In the genomic region with DNA sequence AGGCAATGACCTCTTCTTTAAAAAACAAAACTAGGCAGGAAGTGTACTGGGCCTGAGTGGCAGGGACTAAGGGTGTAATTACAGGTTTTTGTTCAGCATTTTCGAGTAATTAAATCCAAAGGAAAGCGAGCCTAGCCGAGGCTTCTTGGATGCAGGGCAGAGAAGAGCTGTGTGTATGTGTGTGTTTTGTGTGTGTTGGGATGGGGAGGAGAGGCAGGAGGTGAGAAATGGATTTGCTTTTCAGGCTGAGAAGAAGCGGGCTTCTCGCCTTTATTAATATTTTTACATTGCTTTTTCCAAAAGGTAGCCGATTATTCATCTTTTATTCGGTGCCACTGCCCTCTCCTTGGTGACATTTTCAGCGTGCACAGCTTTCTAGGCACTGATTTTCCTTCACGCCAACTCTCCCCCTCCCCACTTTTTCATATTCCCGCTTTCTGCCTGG, we compare ENCODE assay signal across 8 cellular contexts. TPM values are rescaled to one million over a fixed set of nuclear protein-coding genes. Genes with fewer than 3 reads are reported as not detected.
DNase-seq lines count a peak whose midpoint lies in the region; ATAC-seq and TF ChIP-seq lines count a peak whose summit lies in the region.

No MANE protein-coding gene starts in this region.

- H3K36me3 ChIP-seq in right atrium auricular region (no peaks in the 10 kb centered on the region), mesendoderm (ENCODE audit: control insufficient read depth, insufficient read depth, low read length) (no peaks in the 10 kb centered on the region), vagina (no peaks in the 10 kb centered on the region)

- H3K27ac Mint-ChIP-seq in activated T-helper 17 cell treated with anti-CD3 and anti-CD28 coated beads, Interleukin-2, amount 50 U/mL, for 72 hours = peak overlapping the region; percentile 80

- no peaks in the 10 kb centered on the region for H3K79me1 ChIP-seq in mesendoderm (ENCODE audit: low read length)

- H3K4me3 ChIP-seq in right atrium auricular region (no peak overlapping the region), mesendoderm (ENCODE audit: low read length) (no peak overlapping the region), vagina (no peak overlapping the region)

- H3K9me3 Mint-ChIP-seq in activated T-helper 17 cell treated with anti-CD3 and anti-CD28 coated beads, Interleukin-2, amount 50 U/mL, for 72 hours = no peaks in the 10 kb centered on the region

- H4K5ac ChIP-seq in mesendoderm (ENCODE audit: low read length) = peak overlapping the region; percentile 50

- H3K9me3 ChIP-seq in right atrium auricular region = no peaks in the 10 kb centered on the region
- H3K9me3 ChIP-seq in vagina = no peaks in the 10 kb centered on the region

- H3K36me3 Mint-ChIP-seq in activated T-helper 17 cell treated with anti-CD3 and anti-CD28 coated beads, Interleukin-2, amount 50 U/mL, for 72 hours (ENCODE audit: low read depth) = no peaks in the 10 kb centered on the region

- H3K9ac ChIP-seq in mesendoderm (ENCODE audit: low read length) = peak overlapping the region; percentile 14

- intact Hi-C loops in left ventricle myocardium superior (cut with micrococcal nuclease) (no loop called here), vagina (cut with DNase I) (no loop called here)

- H2BK5ac ChIP-seq in mesendoderm (ENCODE audit: low read length) = no peak overlapping the region

- no peak overlapping the region for H2BK120ac ChIP-seq in mesendoderm (ENCODE audit: low read depth, low read length)

- no peak for TF ChIP-seq POLR2A in vagina (IDR thresholded peaks at IDR 0.05)

- TF ChIP-seq CTCF in right atrium auricular region (IDR thresholded peaks at IDR 0.05) (no peak), vagina (IDR thresholded peaks at IDR 0.05) (no peak)

- no peaks in the 10 kb centered on the region for H3K27me3 Mint-ChIP-seq in activated T-helper 17 cell treated with anti-CD3 and anti-CD28 coated beads, Interleukin-2, amount 50 U/mL, for 72 hours

- no peak for DNase-seq in right atrium auricular region (ENCODE audit: low spot score)
- no peak for DNase-seq in left ventricle myocardium superior
- DNase-seq in mesendoderm = no peak
- DNase-seq in vagina (ENCODE audit: extremely low spot score in 2 of 2) = no peak
- DNase-seq in dedifferentiated amniotic fluid mesenchymal stem cell (ENCODE audit: extremely low spot score) = no peak
- no peak for DNase-seq in A172 (ENCODE audit: low spot score)

- H3K79me2 ChIP-seq in mesendoderm (ENCODE audit: control insufficient read depth, insufficient read depth, low read length) = no peaks in the 10 kb centered on the region

- H3K18ac ChIP-seq in mesendoderm (ENCODE audit: low read length) = peak overlapping the region; percentile 76

- no CpG with 5 or more reads among the region's 10 CpGs for WGBS in mesendoderm (ENCODE audit: extremely low coverage, insufficient coverage, low lambda C conversion rate)

- peak overlapping the region; percentile 81 for H3K4me3 Mint-ChIP-seq in activated T-helper 17 cell treated with anti-CD3 and anti-CD28 coated beads, Interleukin-2, amount 50 U/mL, for 72 hours

- H2AK5ac ChIP-seq in mesendoderm (ENCODE audit: low read length) = no peak overlapping the region

- H3K4ac ChIP-seq in mesendoderm (ENCODE audit: low read depth, low read length) = no peak overlapping the region

- H3K4me1 Mint-ChIP-seq in activated T-helper 17 cell treated with anti-CD3 and anti-CD28 coated beads, Interleukin-2, amount 50 U/mL, for 72 hours = peaks cover 54% of the 10 kb centered on the region

- ATAC-seq in left ventricle myocardium superior (no peak), HG03196 (IDR thresholded peaks at IDR 0.05; ENCODE audit: unreplicated experiment) (no peak)
- ATAC-seq in activated T-helper 17 cell treated with anti-CD3 and anti-CD28 coated beads, Interleukin-2, amount 50 U/mL, for 72 hours (replicated peaks) = no peak

- H3K27ac ChIP-seq in right atrium auricular region (peak overlapping the region; percentile 91 to 98), mesendoderm (ENCODE audit: low read depth, low read length) (no peak overlapping the region), vagina (peak overlapping the region; percentile 98)

- no peak overlapping the region for H3K23ac ChIP-seq in mesendoderm (ENCODE audit: low read length)

- H3K27me3 ChIP-seq in right atrium auricular region (no peaks in the 10 kb centered on the region), mesendoderm (ENCODE audit: insufficient read depth, low read length, poor library complexity) (no peaks in the 10 kb centered on the region), vagina (no peaks in the 10 kb centered on the region)

- no peak overlapping the region for H3K4me2 ChIP-seq in mesendoderm (ENCODE audit: low read length)

- peaks cover 0 to 82% of the 10 kb centered on the region in 2 donors for H3K4me1 ChIP-seq in right atrium auricular region
- H3K4me1 ChIP-seq in mesendoderm (ENCODE audit: control insufficient read depth, low read depth, low read length) = peaks cover 16% of the 10 kb centered on the region
- H3K4me1 ChIP-seq in vagina = peaks cover 88% of the 10 kb centered on the region

- peak overlapping the region; percentile 78 for H3K56ac ChIP-seq in mesendoderm (ENCODE audit: low read length)

- H4K8ac ChIP-seq in mesendoderm (ENCODE audit: low read depth, low read length) = no peak overlapping the region

- no peak overlapping the region for H2BK15ac ChIP-seq in mesendoderm (replicated peaks; ENCODE audit: low read depth)

RNA-seq across cellular contexts. Expression of a gene that starts 8.9 kb away (rescaled TPM):
- total RNA-seq in right atrium auricular region (10 to 100 TPM; 42.0 to 51.1 TPM), left ventricle myocardium superior (42.8 TPM), vagina (51.1 TPM)
- 10 to 100 TPM; 14.2 to 25.5 TPM for total RNA-seq in activated T-helper 17 cell treated with anti-CD3 and anti-CD28 coated beads, Interleukin-2, amount 50 U/mL, for 72 hours
- 15.8 TPM for polyA plus RNA-seq in mesendoderm (2013, experiment 1 of 2)
- 15.9 TPM for polyA plus RNA-seq in mesendoderm (2013, experiment 2 of 2)
- 20.8 and 24.7 TPM in 2 replicates for total RNA-seq in A172 (2014; rRNA removed; shearing (Covaris generic))
